12 cellular contexts compared by ENCODE assay signal in genomic region chr13:30906411-30906990, GRCh38. TPM values are rescaled to one million over a fixed set of nuclear protein-coding genes. Genes with fewer than 3 reads are reported as not detected.
DNase-seq lines count a peak whose midpoint lies in the region; ATAC-seq and TF ChIP-seq lines count a peak whose summit lies in the region.
"Had no signal": no experiment of that assay in that cellular context is flagged by ENCODE, and none has a peak within 500 bp of the region (broad histone marks: within the 10 kb centered on the region; RNA-seq: fewer than 3 reads in every experiment).

No MANE protein-coding gene starts in this region.

- TF ChIP-seq CTCF in mammary epithelial cell (conservative IDR thresholded peaks at IDR 0.05 in 1 of 2, IDR thresholded peaks at IDR 0.05 in 1 of 2; ENCODE audit: extremely low read depth in 1 of 2, insufficient read depth in 1 of 2, low read depth in 1 of 2, low read length in 2 of 2) (no peak), retinal pigment epithelial cell (conservative IDR thresholded peaks at IDR 0.05; ENCODE audit: low read depth, low read length) (no peak), GM13977 (IDR thresholded peaks at IDR 0.05; ENCODE audit: extremely low read depth, insufficient read depth, missing control alignments) (no peak)

- no peaks in the 10 kb centered on the region for H3K36me3 Mint-ChIP-seq in T-helper 2 cell treated with Interferon-gamma antibody and Interleukin-4, amounts not matched to agents 5 μg/mL and 100 μg/mL, for 36 hours (ENCODE audit: low read depth)

- H3K4me1 ChIP-seq in mammary epithelial cell (ENCODE audit: insufficient read depth, low read length) (peaks cover 21% of the 10 kb centered on the region), iPS-15b (ENCODE audit: control insufficient read depth, insufficient read depth, low read length) (no peaks in the 10 kb centered on the region)

- no peaks in the 10 kb centered on the region for H4K20me1 ChIP-seq in mammary epithelial cell (ENCODE audit: insufficient read depth, low read length)

- peak overlapping the region; percentile 70 for H3K4me2 ChIP-seq in mammary epithelial cell (ENCODE audit: insufficient read depth, low read depth, low read length)

- H3K27me3 ChIP-seq in mammary epithelial cell (ENCODE audit: insufficient read depth, low read length), result peaks cover 12% of the 10 kb centered on the region
- H3K27me3 ChIP-seq in iPS-15b (ENCODE audit: control insufficient read depth, insufficient read depth, low read length), result peaks cover 50% of the 10 kb centered on the region

- H3K36me3 ChIP-seq in mammary epithelial cell (ENCODE audit: insufficient read depth, low read length) (no peaks in the 10 kb centered on the region), iPS-15b (ENCODE audit: control insufficient read depth, insufficient read depth, low read length) (no peaks in the 10 kb centered on the region)

- no peaks in the 10 kb centered on the region for H3K9me3 Mint-ChIP-seq in T-helper 2 cell treated with Interferon-gamma antibody and Interleukin-4, amounts not matched to agents 5 μg/mL and 100 μg/mL, for 36 hours

- H3K4me3 ChIP-seq in mammary epithelial cell (replicated peaks in 1 of 3; ENCODE audit: insufficient read depth in 1 of 3, low read depth in 2 of 3, low read length in 3 of 3), result peak overlapping the region in 1 of 3 experiments; percentile 32
- H3K4me3 ChIP-seq in iPS-15b (ENCODE audit: low read depth, low read length), result peak overlapping the region; percentile 45
- H3K4me3 ChIP-seq in retinal pigment epithelial cell (ENCODE audit: low read length), result peak overlapping the region; percentile 27

- H2AFZ ChIP-seq in mammary epithelial cell (ENCODE audit: low read depth, low read length), result peak overlapping the region; percentile 56

- CTCF ChIA-PET in mammary epithelial cell (lab: Charles Lee; ENCODE audit: low non-redundant PET), result no interaction called here

- H3K4me1 Mint-ChIP-seq in T-helper 2 cell treated with Interferon-gamma antibody and Interleukin-4, amounts not matched to agents 5 μg/mL and 100 μg/mL, for 36 hours (ENCODE audit: low read depth), result peaks cover 8% of the 10 kb centered on the region

- in situ Hi-C loops in mammary epithelial cell (cut with MboI; ENCODE audit: low sequenced_read_pairs in 2 of 2), result no loop called here
- in situ Hi-C loops in GM13977 (cut with MboI; ENCODE audit: low pct_unique_long_range_greater_than_20kb, low sequenced_read_pairs, unreplicated experiment), result no loop called here

- H3K27me3 Mint-ChIP-seq in T-helper 2 cell treated with Interferon-gamma antibody and Interleukin-4, amounts not matched to agents 5 μg/mL and 100 μg/mL, for 36 hours (ENCODE audit: low read depth), result peaks cover 59% of the 10 kb centered on the region

- no peak for ATAC-seq in HG03045 (IDR thresholded peaks at IDR 0.05; ENCODE audit: unreplicated experiment)

- no peak overlapping the region for H3K4me3 Mint-ChIP-seq in T-helper 2 cell treated with Interferon-gamma antibody and Interleukin-4, amounts not matched to agents 5 μg/mL and 100 μg/mL, for 36 hours

- DNase-seq in GM03348 (ENCODE audit: low spot score), result peak; percentile 40
- no peak for DNase-seq in mammary epithelial cell
- DNase-seq in retinal pigment epithelial cell (ENCODE audit: low read depth), result no peak
- no peak for DNase-seq in NCI-H526 treated with DMSO at 0.1 percent for 48 hours (lab: John Stamatoyannopoulos, UW)
- DNase-seq in T-helper 2 cell treated with Interferon-gamma antibody and Interleukin-4, amounts not matched to agents 5 μg/mL and 100 μg/mL, for 36 hours (ENCODE audit: low spot score), result no peak
- no peak for DNase-seq in GM13977 (ENCODE audit: low spot score)
- DNase-seq: DMS 273 treated with DMSO at 0.1 percent for 48 hours, NCI-H2227 treated with DMSO at 0.1 percent for 48 hours, T-helper 9 cell had no signal

- WGBS in mammary epithelial cell (ENCODE audit: low coverage, missing lambda C conversion rate), result 25% methylated on average over 9 of the region's 58 CpGs

- H3K79me2 ChIP-seq in mammary epithelial cell (ENCODE audit: insufficient read depth, low read length), result no peaks in the 10 kb centered on the region

- no TSS peak for BruUV-seq in mammary epithelial cell (replicated peaks; lab: Mats Ljungman, UMichigan)

- dilution Hi-C loops in mammary epithelial cell (cut with HindIII; ENCODE audit: low sequenced_read_pairs), result no loop called here

- H3K27ac ChIP-seq in mammary epithelial cell (ENCODE audit: insufficient read depth, low read depth, low read length), result no peak overlapping the region

- no peak overlapping the region for H3K27ac Mint-ChIP-seq in T-helper 2 cell treated with Interferon-gamma antibody and Interleukin-4, amounts not matched to agents 5 μg/mL and 100 μg/mL, for 36 hours
- H3K27ac Mint-ChIP-seq: activated naive CD4-positive, alpha-beta T cell treated with anti-CD3 and anti-CD28 coated beads, Interleukin-2, amount 50 U/mL, for 72 hours had no signal

- H3K9ac ChIP-seq in mammary epithelial cell (ENCODE audit: insufficient read depth, low read length) (no peak overlapping the region), iPS-15b (ENCODE audit: low read depth, low read length) (peak overlapping the region; percentile 60)

- intact Hi-C loops in mammary epithelial cell (cut with micrococcal nuclease), result no loop called here

- H3K9me3 ChIP-seq in mammary epithelial cell (replicated peaks; ENCODE audit: insufficient read depth, low read length) (no peaks in the 10 kb centered on the region), iPS-15b (ENCODE audit: control insufficient read depth, insufficient read depth, low read length) (no peaks in the 10 kb centered on the region)

RNA-seq across cellular contexts. Expression of gene MEDAG, which starts 0.4 kb away (rescaled TPM):
- under 1 TPM in 1 of 2 donors, not detected in 1; 0.33 TPM for total RNA-seq in mammary epithelial cell
- polyA plus RNA-seq in mammary epithelial cell, result 0.08 TPM
- not detected for polyA minus RNA-seq in mammary epithelial cell
- total RNA-seq: activated naive CD4-positive, alpha-beta T cell treated with anti-CD3 and anti-CD28 coated beads, Interleukin-2, amount 50 U/mL, for 72 hours had no signal

RNA-seq across cellular contexts. Expression of gene TEX26, which starts 26.0 kb away (rescaled TPM):
- total RNA-seq in mammary epithelial cell, result not detected
- not detected for polyA plus RNA-seq in mammary epithelial cell
- not detected for polyA minus RNA-seq in mammary epithelial cell
- total RNA-seq: activated naive CD4-positive, alpha-beta T cell treated with anti-CD3 and anti-CD28 coated beads, Interleukin-2, amount 50 U/mL, for 72 hours had no signal
